Comparison of ENCODE assay signal across 8 cellular contexts in genomic region chr10:70880077-70880534, GRCh38. TPM values are rescaled to one million over a fixed set of nuclear protein-coding genes. Genes with fewer than 3 reads are reported as not detected.
DNase-seq lines count a peak whose midpoint lies in the region; ATAC-seq and TF ChIP-seq lines count a peak whose summit lies in the region.

No MANE protein-coding gene starts in this region.

- H3K36me3 ChIP-seq in lung (ENCODE audit: control insufficient read depth in 2 of 2, insufficient read depth in 2 of 2, low read length in 2 of 2) = peaks cover 0 to 24% of the 10 kb centered on the region in 2 donors

- intact Hi-C loops in dendritic cell treated with granulocyte-macrophage colony-stimulating factor and Interleukin-4, amounts not matched to agents 40 ng/mL and 50 ng/mL, for 4 days (cut with micrococcal nuclease) = loop anchor here (1.0 to 5.0 kb wide), 2 partner anchors 65 to 328 kb away; partner anchors contain the start of gene SGPL1

- H3K9me3 Mint-ChIP-seq in dendritic cell treated with granulocyte-macrophage colony-stimulating factor and Interleukin-4, amounts not matched to agents 40 ng/mL and 50 ng/mL, for 4 days = no peaks in the 10 kb centered on the region

- WGBS in lung, 2 donors = 4 to 19% methylated on average over 4 of the region's 4 CpGs

- peak overlapping the region; percentile 78 for H3K27ac Mint-ChIP-seq in dendritic cell treated with granulocyte-macrophage colony-stimulating factor and Interleukin-4, amounts not matched to agents 40 ng/mL and 50 ng/mL, for 4 days

- no peaks in the 10 kb centered on the region for H3K9me3 ChIP-seq in lung (ENCODE audit: control insufficient read depth in 2 of 2, insufficient read depth in 1 of 2, low read length in 1 of 2)

- H3K27ac ChIP-seq in lung (ENCODE audit: low read depth in 1 of 2, low read length in 1 of 2) = no peak overlapping the region

- no peaks in the 10 kb centered on the region for H3K27me3 Mint-ChIP-seq in dendritic cell treated with granulocyte-macrophage colony-stimulating factor and Interleukin-4, amounts not matched to agents 40 ng/mL and 50 ng/mL, for 4 days

- peak; percentile 96 for TF ChIP-seq CTCF in lung (IDR thresholded peaks at IDR 0.05; ENCODE audit: control extremely low read depth, extremely low read depth)

- H3K4me3 ChIP-seq in lung = no peak overlapping the region

- H3K4me3 Mint-ChIP-seq in dendritic cell treated with granulocyte-macrophage colony-stimulating factor and Interleukin-4, amounts not matched to agents 40 ng/mL and 50 ng/mL, for 4 days = no peak overlapping the region

- H3K4me1 Mint-ChIP-seq in dendritic cell treated with granulocyte-macrophage colony-stimulating factor and Interleukin-4, amounts not matched to agents 40 ng/mL and 50 ng/mL, for 4 days (ENCODE audit: low read depth) = peaks cover 20% of the 10 kb centered on the region

- no peaks in the 10 kb centered on the region for H3K27me3 ChIP-seq in lung (ENCODE audit: control insufficient read depth, insufficient read depth)

- ATAC-seq in HG03175 (IDR thresholded peaks at IDR 0.05; ENCODE audit: unreplicated experiment) = peak; percentile 63
- ATAC-seq in lung (ENCODE audit: insufficient read depth, low FRiP score) = peak; percentile 72
- ATAC-seq in GM21825 (IDR thresholded peaks at IDR 0.05; ENCODE audit: unreplicated experiment) = no peak

- H3K36me3 Mint-ChIP-seq in dendritic cell treated with granulocyte-macrophage colony-stimulating factor and Interleukin-4, amounts not matched to agents 40 ng/mL and 50 ng/mL, for 4 days (ENCODE audit: low read depth) = peaks cover 100% of the 10 kb centered on the region

- H3K4me1 ChIP-seq in lung (ENCODE audit: control insufficient read depth in 2 of 2, insufficient read depth in 2 of 2, low read length in 2 of 2) = no peaks in the 10 kb centered on the region

- peak; percentile 36 for DNase-seq in GF-D8 (lab: John Stamatoyannopoulos, UW)
- DNase-seq in NCI-H526 (lab: John Stamatoyannopoulos, UW) = peak; percentile 2 to 80
- peak; percentile 68 for DNase-seq in activated CD4-positive, alpha-beta T cell treated with anti-CD3 and anti-CD28 coated beads, Interleukin-2, amount 50 U/mL, for 1 hour
- peak; percentile 86 for DNase-seq in lung (ENCODE audit: low spot score)
- DNase-seq in stimulated activated CD8-positive, alpha-beta memory T cell treated with anti-CD3 and anti-CD28 coated beads, Interleukin-12 subunit alpha, Interleukin-12 subunit beta, amount 100 ng/mL, for 24 hours (ENCODE audit: extremely low read depth) = peak; percentile 45

RNA-seq across cellular contexts. Expression of gene PCBD1, which starts 8.3 kb away (rescaled TPM):
- 10 to 100 TPM; 62.5 to 83.4 TPM for total RNA-seq in lung
- 100 to 1,000 TPM in 1 of 2 donors, 10 to 100 TPM in 1; 88.6 to 152 TPM for polyA plus RNA-seq in lung

Comparison
In these comparisons a context has a peak if more than half of its experiments do, and no peak if none do; other contexts are left out.
1. DNase-seq: peak in every context shown above with its lines; median percentile 86 in lung; 68 in activated CD4-positive, alpha-beta T cell treated with anti-CD3 and anti-CD28 coated beads, Interleukin-2, amount 50 U/mL, for 1 hour; 45 in stimulated activated CD8-positive, alpha-beta memory T cell treated with anti-CD3 and anti-CD28 coated beads, Interleukin-12 subunit alpha, Interleukin-12 subunit beta, amount 100 ng/mL, for 24 hours; 41 in NCI-H526; 36 in GF-D8.